ENCODE assay signal across 17 cellular contexts in genomic region chr1:92826792-92827191, GRCh38. TPM values are rescaled to one million over a fixed set of nuclear protein-coding genes. Genes with fewer than 3 reads are reported as not detected.
DNase-seq lines count a peak whose midpoint lies in the region; ATAC-seq and TF ChIP-seq lines count a peak whose summit lies in the region.
"Had no signal": no experiment of that assay in that cellular context is flagged by ENCODE, and none has a peak within 500 bp of the region (broad histone marks: within the 10 kb centered on the region; RNA-seq: fewer than 3 reads in every experiment).

No MANE protein-coding gene starts in this region.

- WGBS in right cardiac atrium, result 77% methylated on average over 6 of the region's 6 CpGs

- no peak for TF ChIP-seq CTCF in choroid plexus epithelial cell (conservative IDR thresholded peaks at IDR 0.05; ENCODE audit: low read depth, low read length)

- no peak for ATAC-seq in GM19467 (IDR thresholded peaks at IDR 0.05; ENCODE audit: unreplicated experiment)
- ATAC-seq in right cardiac atrium, result no peak
- ATAC-seq: GM12878, T-cell had no signal

- H3K27me3 ChIP-seq in right cardiac atrium (ENCODE audit: control insufficient read depth, insufficient read depth), result no peaks in the 10 kb centered on the region

- POLR2A ChIA-PET in HEK293T (lab: Yijun Ruan, JAX), result no interaction called here

- DNase-seq in EL (peak; percentile 44), HEK293T (ENCODE audit: extremely low spot score) (no peak), choroid plexus epithelial cell (ENCODE audit: low read depth) (peak; percentile 28), iris pigment epithelial cell (ENCODE audit: low read depth) (peak; percentile 50), right cardiac atrium (no peak), NCI-H2081 treated with DMSO at 0.1 percent for 48 hours (lab: John Stamatoyannopoulos, UW) (no peak), DMS79 treated with DMSO at 0.1 percent for 48 hours (lab: John Stamatoyannopoulos, UW) (no peak)
- DNase-seq: ACHN, AML-193, COR-L47, MV-4-11, NCI-H1417 treated with DMSO at 0.1 percent for 48 hours, NCI-H1930, NCI-H510A treated with DMSO at 0.1 percent for 48 hours, T-cell had no signal

- H3K9me3 ChIP-seq in right cardiac atrium (ENCODE audit: control insufficient read depth, low read length), result no peaks in the 10 kb centered on the region

- no peak overlapping the region for H3K27ac ChIP-seq in right cardiac atrium (ENCODE audit: low read length)

- CTCF ChIA-PET in HEK293T (lab: Yijun Ruan, JAX), result interaction anchor here (1.4 kb wide), 1 partner anchor 8 kb away, joined by 4 read pairs; no protein-coding TSS in a partner anchor

- intact Hi-C loops in right cardiac atrium (cut with DNase I), result no loop called here

- H3K4me1 ChIP-seq in right cardiac atrium (ENCODE audit: control insufficient read depth, insufficient read depth, low read length), result no peaks in the 10 kb centered on the region

- H3K4me3 ChIP-seq in choroid plexus epithelial cell (ENCODE audit: low read depth, low read length) (no peak overlapping the region), right cardiac atrium (ENCODE audit: low read length) (no peak overlapping the region)
- H3K4me3 ChIP-seq: GM12878 had no signal

TF ChIP-seq in HEK293T, 16 proteins besides CTCF, POLR2A, EP300 and RAD21:
- no peak for TF ChIP-seq LEF1 (IDR thresholded peaks at IDR 0.05; ENCODE audit: borderline replicate concordance)
- no peak for TF ChIP-seq CTBP1 (IDR thresholded peaks at IDR 0.05; ENCODE audit: borderline replicate concordance)
- no peak for TF ChIP-seq SP1 (IDR thresholded peaks at IDR 0.05)
- TF ChIP-seq, protein P1, sequence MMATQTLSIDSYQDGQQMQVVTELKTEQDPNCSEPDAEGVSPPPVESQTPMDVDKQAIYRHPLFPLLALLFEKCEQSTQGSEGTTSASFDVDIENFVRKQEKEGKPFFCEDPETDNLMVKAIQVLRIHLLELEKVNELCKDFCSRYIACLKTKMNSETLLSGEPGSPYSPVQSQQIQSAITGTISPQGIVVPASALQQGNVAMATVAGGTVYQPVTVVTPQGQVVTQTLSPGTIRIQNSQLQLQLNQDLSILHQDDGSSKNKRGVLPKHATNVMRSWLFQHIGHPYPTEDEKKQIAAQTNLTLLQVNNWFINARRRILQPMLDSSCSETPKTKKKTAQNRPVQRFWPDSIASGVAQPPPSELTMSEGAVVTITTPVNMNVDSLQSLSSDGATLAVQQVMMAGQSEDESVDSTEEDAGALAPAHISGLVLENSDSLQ (IDR thresholded peaks at IDR 0.05), result no peak
- TF ChIP-seq FOXM1 (IDR thresholded peaks at IDR 0.05; ENCODE audit: borderline replicate concordance), result no peak
- peak; percentile 43; the same call in 1 of the 2 replicates for TF ChIP-seq ZNF384 (IDR thresholded peaks at IDR 0.05)
- no peak for TF ChIP-seq L3MBTL2 (conservative IDR thresholded peaks at IDR 0.05)

RNA-seq across cellular contexts. Expression of gene RPL5, which starts 5.0 kb away (rescaled TPM):
- total RNA-seq in right cardiac atrium, result 100 to 1,000 TPM; 670 to 740 (median 678) TPM
- 1,138 TPM for polyA plus RNA-seq in right cardiac atrium

RNA-seq across cellular contexts. Expression of gene EVI5, which starts 41.9 kb away (rescaled TPM):
- total RNA-seq in right cardiac atrium, result 10 to 100 TPM; 42.9 to 58.1 (median 48.6) TPM
- 5.9 TPM for polyA plus RNA-seq in right cardiac atrium

Comparison
In these comparisons a context has a peak if more than half of its experiments do, and no peak if none do; other contexts are left out.
1. DNase-seq: peak in EL (single experiment), choroid plexus epithelial cell (single experiment) and iris pigment epithelial cell (single experiment); none in HEK293T (single experiment), right cardiac atrium (0 of 3), NCI-H2081 treated with DMSO at 0.1 percent for 48 hours (single experiment) and DMS79 treated with DMSO at 0.1 percent for 48 hours (single experiment).